Comparison of ENCODE assay signal across 28 cellular contexts in the genomic region with DNA sequence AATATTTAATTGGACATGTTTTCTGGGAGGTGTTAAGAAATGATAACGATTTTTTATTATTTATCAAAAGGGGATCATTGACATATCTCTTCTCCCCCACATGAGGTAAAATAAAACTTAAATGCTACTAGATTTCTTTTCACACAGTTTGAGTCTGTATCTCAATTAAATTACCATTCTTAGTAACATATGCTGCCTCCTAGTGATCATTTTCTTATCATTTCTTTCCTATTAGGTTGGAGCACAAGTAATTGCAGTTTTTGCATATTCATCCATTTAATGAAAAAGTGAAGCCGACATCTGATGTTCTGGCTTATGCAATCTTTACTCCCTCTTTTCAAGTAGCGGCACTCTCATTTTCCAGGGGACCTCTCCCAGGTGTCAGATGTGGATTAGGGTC. TPM values are rescaled to one million over a fixed set of nuclear protein-coding genes. Genes with fewer than 3 reads are reported as not detected.
DNase-seq lines count a peak whose midpoint lies in the region; TF ChIP-seq lines count a peak whose summit lies in the region.
"Had no signal": no experiment of that assay in that cellular context is flagged by ENCODE, and none has a peak within 500 bp of the region (broad histone marks: within the 10 kb centered on the region; RNA-seq: fewer than 3 reads in every experiment).

No MANE protein-coding gene starts in this region.

- TF ChIP-seq CTCF in LNCAP (IDR thresholded peaks at IDR 0.05), result peak; percentile 28; the same call in 1 of the 2 replicates
- peak; percentile 53 for TF ChIP-seq CTCF in chondrocyte (IDR thresholded peaks at IDR 0.05)
- peak; percentile 12 for TF ChIP-seq CTCF in smooth muscle cell (IDR thresholded peaks at IDR 0.05; ENCODE audit: borderline replicate concordance, insufficient read depth, poor library complexity, severe bottlenecking)
- TF ChIP-seq CTCF in ascending aorta (IDR thresholded peaks at IDR 0.05), result no peak

- peaks cover 9% of the 10 kb centered on the region for H3K36me3 ChIP-seq in smooth muscle cell (ENCODE audit: low read depth)
- H3K36me3 ChIP-seq in ascending aorta, result peaks cover 0 to 10% of the 10 kb centered on the region in 2 donors

- H3K9me3 ChIP-seq in smooth muscle cell (replicated peaks; ENCODE audit: low read depth) (no peaks in the 10 kb centered on the region), ascending aorta (no peaks in the 10 kb centered on the region)
- H3K9me3 ChIP-seq: left ventricle myocardium inferior, testis had no signal

- no peaks in the 10 kb centered on the region for H3K9me3 Mint-ChIP-seq in chondrocyte (ENCODE audit: low read depth)
- H3K9me3 Mint-ChIP-seq: activated CD8-positive, alpha-beta T cell treated with anti-CD3 and anti-CD28 coated beads for 36 hours; activated T-helper 17 cell treated with anti-CD3 and anti-CD28 coated beads, Interleukin-2, amount 50 U/mL, for 72 hours; dendritic cell treated with granulocyte-macrophage colony-stimulating factor and Interleukin-4, amounts not matched to agents 40 ng/mL and 50 ng/mL, for 4 days; mesothelial cell of epicardium; naive B cell had no signal

- H2AFZ ChIP-seq in smooth muscle cell (ENCODE audit: low read depth), result no peak overlapping the region

- H3K27me3 ChIP-seq in smooth muscle cell (ENCODE audit: low read depth) (no peaks in the 10 kb centered on the region), ascending aorta (no peaks in the 10 kb centered on the region)
- H3K27me3 ChIP-seq: testis had no signal

- H3K4me1 ChIP-seq in smooth muscle cell (ENCODE audit: low read depth), result no peaks in the 10 kb centered on the region
- no peaks in the 10 kb centered on the region for H3K4me1 ChIP-seq in ascending aorta
- H3K4me1 ChIP-seq: left ventricle myocardium inferior, testis had no signal

- H4K20me1 ChIP-seq in smooth muscle cell (ENCODE audit: low read depth), result no peaks in the 10 kb centered on the region

- H3K27ac ChIP-seq in smooth muscle cell (ENCODE audit: low read depth) (no peak overlapping the region), ascending aorta (no peak overlapping the region)
- H3K27ac ChIP-seq: left ventricle myocardium inferior, testis had no signal

- H3K79me2 ChIP-seq in smooth muscle cell (ENCODE audit: low read depth), result no peaks in the 10 kb centered on the region

- no peak overlapping the region for H3K4me2 ChIP-seq in smooth muscle cell

- H3K4me3 ChIP-seq in smooth muscle cell, result no peak overlapping the region
- H3K4me3 ChIP-seq in ascending aorta, result no peak overlapping the region
- H3K4me3 ChIP-seq: left ventricle myocardium inferior, testis had no signal

- H3K4me3 Mint-ChIP-seq in chondrocyte (ENCODE audit: unreplicated experiment), result no peak overlapping the region
- H3K4me3 Mint-ChIP-seq: activated CD8-positive, alpha-beta T cell treated with anti-CD3 and anti-CD28 coated beads for 36 hours; activated naive CD8-positive, alpha-beta T cell; activated T-helper 17 cell treated with anti-CD3 and anti-CD28 coated beads, Interleukin-2, amount 50 U/mL, for 72 hours; B cell; dendritic cell treated with granulocyte-macrophage colony-stimulating factor and Interleukin-4, amounts not matched to agents 40 ng/mL and 50 ng/mL, for 4 days; mesothelial cell of epicardium; naive B cell had no signal

- H3F3A ChIP-seq in smooth muscle cell (ENCODE audit: low read depth), result no peaks in the 10 kb centered on the region

- no peak overlapping the region for H3K27ac Mint-ChIP-seq in chondrocyte (ENCODE audit: unreplicated experiment)
- H3K27ac Mint-ChIP-seq: activated CD8-positive, alpha-beta T cell treated with anti-CD3 and anti-CD28 coated beads for 36 hours; activated naive CD8-positive, alpha-beta T cell; activated T-helper 17 cell treated with anti-CD3 and anti-CD28 coated beads, Interleukin-2, amount 50 U/mL, for 72 hours; B cell; dendritic cell treated with granulocyte-macrophage colony-stimulating factor and Interleukin-4, amounts not matched to agents 40 ng/mL and 50 ng/mL, for 4 days; mesothelial cell of epicardium; naive B cell had no signal

- no peaks in the 10 kb centered on the region for H3K27me3 Mint-ChIP-seq in chondrocyte (ENCODE audit: low read depth)
- H3K27me3 Mint-ChIP-seq: activated CD8-positive, alpha-beta T cell treated with anti-CD3 and anti-CD28 coated beads for 36 hours; activated naive CD8-positive, alpha-beta T cell; activated T-helper 17 cell treated with anti-CD3 and anti-CD28 coated beads, Interleukin-2, amount 50 U/mL, for 72 hours; B cell; dendritic cell treated with granulocyte-macrophage colony-stimulating factor and Interleukin-4, amounts not matched to agents 40 ng/mL and 50 ng/mL, for 4 days; naive B cell had no signal

- H3K36me3 Mint-ChIP-seq in chondrocyte (ENCODE audit: low read depth), result peaks cover 2% of the 10 kb centered on the region
- H3K36me3 Mint-ChIP-seq: mesothelial cell of epicardium had no signal

- H3K9ac ChIP-seq in smooth muscle cell (ENCODE audit: low read depth), result no peak overlapping the region

- peaks cover 3% of the 10 kb centered on the region for H3K4me1 Mint-ChIP-seq in chondrocyte (ENCODE audit: low read depth)
- H3K4me1 Mint-ChIP-seq: activated T-helper 17 cell treated with anti-CD3 and anti-CD28 coated beads, Interleukin-2, amount 50 U/mL, for 72 hours; B cell; mesothelial cell of epicardium had no signal

- DNase-seq in DMS53 (lab: John Stamatoyannopoulos, UW), result peak; percentile 24
- DNase-seq in DMS53 treated with DMSO at 0.1 percent for 48 hours (lab: John Stamatoyannopoulos, UW; ENCODE audit: unreplicated experiment), result no peak
- DNase-seq in chondrocyte (ENCODE audit: low spot score), result no peak
- DNase-seq in smooth muscle cell (lab: John Stamatoyannopoulos, UW; ENCODE audit: unreplicated experiment), result no peak
- no peak for DNase-seq in activated naive CD4-positive, alpha-beta T cell treated with anti-CD3 and anti-CD28 coated beads, Interleukin-2, amount 50 U/mL, for 16 hours
- DNase-seq in ascending aorta (ENCODE audit: low spot score in 2 of 2), result no peak
- DNase-seq in mesenteric fat pad (ENCODE audit: low spot score), result no peak
- DNase-seq: 8988T; activated CD4-positive, alpha-beta T cell treated with anti-CD3 and anti-CD28 coated beads for 1 hour; activated CD8-positive, alpha-beta T cell treated with anti-CD3 and anti-CD28 coated beads for 36 hours; anterior cingulate cortex; caudate nucleus; GF-D8; IMR-90; left ventricle myocardium inferior; naive B cell; NCI-H1105; NCI-H2029 treated with DMSO at 0.1 percent for 48 hours; NCI-H226; nucleus accumbens; stimulated activated naive CD8-positive, alpha-beta T cell treated with anti-CD3 and anti-CD28 coated beads, Interleukin-15, Interleukin-2, amounts not matched to agents 100 U/mL and 50 U/mL, for 24 hours; testis had no signal

- WGBS in smooth muscle cell (ENCODE audit: low lambda C conversion rate), result 91% methylated on average over 3 of the region's 3 CpGs

- intact Hi-C loops in ascending aorta (cut with DNase I), result no loop called here

RNA-seq across cellular contexts. Expression of a gene that starts 24.9 kb away (rescaled TPM):
- total RNA-seq in chondrocyte (6.9 to 14.1 TPM (median 7.7 TPM) in 3 replicates), smooth muscle cell (24.3 and 49.6 TPM in 2 replicates), ascending aorta (2.4 TPM), mesenteric fat pad (10.3 TPM)
- 14.8 and 16.9 TPM in 2 replicates for polyA plus RNA-seq in smooth muscle cell

RNA-seq across cellular contexts. Expression of a gene that starts 25.1 kb away (rescaled TPM):
- total RNA-seq in chondrocyte (6.5 to 7.5 TPM (median 7.3 TPM) in 3 replicates), smooth muscle cell (22.5 and 42.8 TPM in 2 replicates), ascending aorta (7.3 TPM), mesenteric fat pad (14.3 TPM)
- polyA plus RNA-seq in smooth muscle cell, result 7.0 and 9.2 TPM in 2 replicates

Comparison
In these comparisons a context has a peak if more than half of its experiments do, and no peak if none do; other contexts are left out.
1. CTCF ChIP-seq: peak in LNCAP (single experiment), chondrocyte (single experiment) and smooth muscle cell (single experiment); none in ascending aorta (0 of 3).